20 cellular contexts compared by ENCODE assay signal in the genomic region with DNA sequence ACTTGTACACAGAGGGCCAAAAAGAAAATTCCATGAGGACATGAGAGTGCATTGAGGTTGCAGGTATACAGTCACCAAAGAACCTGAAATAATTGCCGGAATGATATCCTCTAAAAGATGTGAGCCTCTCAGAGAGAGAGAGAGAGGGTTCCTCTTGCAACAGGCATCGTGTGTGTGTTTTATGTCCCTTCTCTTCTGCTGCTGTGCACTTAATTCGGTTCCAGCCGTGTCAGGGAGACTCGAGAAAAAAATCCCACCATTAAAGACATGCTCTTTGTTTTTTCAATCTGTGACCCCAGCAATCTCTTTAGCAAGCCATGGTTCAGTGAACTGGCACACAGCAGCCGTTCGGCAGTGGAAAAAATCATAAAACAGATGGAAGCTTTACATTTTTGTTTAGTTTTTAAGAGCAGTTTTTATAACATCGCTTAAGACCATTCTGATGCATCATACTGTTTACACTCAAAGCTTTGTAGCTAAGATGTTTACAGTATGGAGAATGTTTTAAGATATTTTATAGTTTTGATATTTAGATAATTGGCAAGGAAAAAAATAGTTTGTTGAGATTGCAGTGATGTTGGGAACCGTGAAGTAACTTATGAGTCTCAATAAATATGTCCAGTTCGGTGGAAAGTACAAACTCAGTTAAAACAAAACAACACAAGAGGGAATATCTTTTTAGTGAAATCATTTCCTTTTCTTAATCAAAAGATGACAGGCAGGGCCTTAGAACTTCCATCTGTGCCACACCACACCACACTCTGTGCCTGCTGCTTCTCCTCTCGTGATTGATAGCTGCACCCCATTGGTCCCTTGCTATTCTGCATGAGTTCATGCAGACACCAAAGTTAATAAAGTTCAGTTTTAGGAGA. TPM values are rescaled to one million over a fixed set of nuclear protein-coding genes. Genes with fewer than 3 reads are reported as not detected.
A peak's percentile ranks its signal among the peaks of the same experiment; 100 is the strongest.
DNase-seq lines count a peak whose midpoint lies in the region; ATAC-seq and TF ChIP-seq lines count a peak whose summit lies in the region.
"Had no signal": no experiment of that assay in that cellular context is flagged by ENCODE, and none has a peak within 500 bp of the region (broad histone marks: within the 10 kb centered on the region; RNA-seq: fewer than 3 reads in every experiment).

No MANE protein-coding gene starts in this region.

- no peak overlapping the region for H3K9ac ChIP-seq in GM23248
- no peak overlapping the region for H3K9ac ChIP-seq in endodermal cell (ENCODE audit: extremely low read depth, low read length, poor library complexity, severe bottlenecking)

- H3F3A ChIP-seq in GM23248 (ENCODE audit: insufficient read depth): 0 out of 2 replicates have a peak, but pooled peaks cover 4% of the 10 kb centered on the region

- TF ChIP-seq CTCF in endodermal cell (conservative IDR thresholded peaks at IDR 0.05): no peak
- TF ChIP-seq CTCF in Peyer's patch (IDR thresholded peaks at IDR 0.05): no peak
- no peak for TF ChIP-seq CTCF in mucosa of descending colon (IDR thresholded peaks at IDR 0.05)

- no peak for TF ChIP-seq POLR2A in Peyer's patch (IDR thresholded peaks at IDR 0.05)

- no peaks in the 10 kb centered on the region for H3K9me3 ChIP-seq in GM23248 (ENCODE audit: low read depth)
- no peaks in the 10 kb centered on the region for H3K9me3 ChIP-seq in endodermal cell (ENCODE audit: control insufficient read depth, low read length)
- no peaks in the 10 kb centered on the region for H3K9me3 ChIP-seq in Peyer's patch
- H3K9me3 ChIP-seq in mucosa of descending colon: no peaks in the 10 kb centered on the region

- H3K27ac ChIP-seq in GM23248: no peak overlapping the region
- H3K27ac ChIP-seq in endodermal cell (ENCODE audit: low read depth, low read length): no peak overlapping the region
- H3K27ac ChIP-seq in Peyer's patch: peak overlapping the region in 1 of 4 donors; percentile 28

- H3K4me1 ChIP-seq in GM23248 (ENCODE audit: insufficient read depth): peaks cover 9% of the 10 kb centered on the region; the same call in 1 of the 2 replicates
- H3K4me1 ChIP-seq in endodermal cell (ENCODE audit: control insufficient read depth, insufficient read depth, low read length): no peaks in the 10 kb centered on the region
- no peaks in the 10 kb centered on the region for H3K4me1 ChIP-seq in Peyer's patch
- no peaks in the 10 kb centered on the region for H3K4me1 ChIP-seq in mucosa of descending colon (ENCODE audit: low read depth)

- no peaks in the 10 kb centered on the region for H4K20me1 ChIP-seq in GM23248 (ENCODE audit: insufficient read depth)

- intact Hi-C loops in posterior vena cava (cut with DNase I) (no loop called here), mucosa of descending colon (cut with DNase I, micrococcal nuclease) (no loop called here)
- intact Hi-C loops in activated naive CD4-positive, alpha-beta T cell treated with anti-CD3 and anti-CD28 coated beads for 36 hours (cut with micrococcal nuclease): no loop called here

- no peak overlapping the region for H3K27ac Mint-ChIP-seq in endodermal cell
- H3K27ac Mint-ChIP-seq in activated naive CD4-positive, alpha-beta T cell treated with anti-CD3 and anti-CD28 coated beads for 36 hours: no peak overlapping the region
- H3K27ac Mint-ChIP-seq: CD8-positive, alpha-beta T cell; stimulated activated naive CD8-positive, alpha-beta T cell treated with anti-CD3 and anti-CD28 coated beads, Interleukin-15, Interleukin-2, amounts not matched to agents 100 ng/mL and 50 ng/mL, for 24 hours; T-helper 1 cell treated with Interleukin-12 subunit alpha and Interleukin-12 subunit beta and Interleukin-4 antibody, amounts not matched to agents 30 μg/mL and 1 μg/mL, for 36 hours had no signal

- H3K4me3 ChIP-seq in GM23248: no peak overlapping the region
- H3K4me3 ChIP-seq in endodermal cell (ENCODE audit: low read length): no peak overlapping the region
- no peak overlapping the region for H3K4me3 ChIP-seq in Peyer's patch
- no peak overlapping the region for H3K4me3 ChIP-seq in mucosa of descending colon

- peak overlapping the region; percentile 14 for H3K4me2 ChIP-seq in GM23248 (ENCODE audit: unreplicated experiment)

- H2AFZ ChIP-seq in GM23248: 0 out of 2 replicates have a peak overlapping the region, but pooled peaks have one; percentile 13

- in situ Hi-C loops in GM23248 (cut with MboI): no loop called here

- no peak overlapping the region for H3K4me3 Mint-ChIP-seq in endodermal cell
- H3K4me3 Mint-ChIP-seq in activated naive CD4-positive, alpha-beta T cell treated with anti-CD3 and anti-CD28 coated beads for 36 hours: no peak overlapping the region
- H3K4me3 Mint-ChIP-seq: CD8-positive, alpha-beta T cell; stimulated activated naive CD8-positive, alpha-beta T cell treated with anti-CD3 and anti-CD28 coated beads, Interleukin-15, Interleukin-2, amounts not matched to agents 100 ng/mL and 50 ng/mL, for 24 hours; T-helper 1 cell treated with Interleukin-12 subunit alpha and Interleukin-12 subunit beta and Interleukin-4 antibody, amounts not matched to agents 30 μg/mL and 1 μg/mL, for 36 hours had no signal

- H3K4me1 Mint-ChIP-seq in endodermal cell: no peaks in the 10 kb centered on the region
- no peaks in the 10 kb centered on the region for H3K4me1 Mint-ChIP-seq in activated naive CD4-positive, alpha-beta T cell treated with anti-CD3 and anti-CD28 coated beads for 36 hours (ENCODE audit: low read depth)

- no peaks in the 10 kb centered on the region for H3K27me3 Mint-ChIP-seq in endodermal cell (ENCODE audit: insufficient read depth)
- H3K27me3 Mint-ChIP-seq in activated naive CD4-positive, alpha-beta T cell treated with anti-CD3 and anti-CD28 coated beads for 36 hours (ENCODE audit: low read depth): no peaks in the 10 kb centered on the region
- H3K27me3 Mint-ChIP-seq: stimulated activated naive CD8-positive, alpha-beta T cell treated with anti-CD3 and anti-CD28 coated beads, Interleukin-15, Interleukin-2, amounts not matched to agents 100 ng/mL and 50 ng/mL, for 24 hours had no signal

- CTCF ChIA-PET in activated naive CD4-positive, alpha-beta T cell treated with anti-CD3 and anti-CD28 coated beads for 36 hours (lab: Charles Lee): no interaction called here

- ATAC-seq in GM18873 (IDR thresholded peaks at IDR 0.05; ENCODE audit: low FRiP score, unreplicated experiment) (no peak), mucosa of descending colon (no peak)
- ATAC-seq: CD8-positive, alpha-beta T cell; esophagus mucosa; left ventricle myocardium superior; Right ventricle myocardium inferior had no signal

- WGBS in GM23248 (ENCODE audit: low coverage in 1 of 2, low lambda C conversion rate in 2 of 2, missing lambda C conversion rate in 2 of 2), 2 experiments: 13 to 18% methylated on average over 11 of the region's 11 CpGs
- WGBS in endodermal cell (ENCODE audit: insufficient coverage in 1 of 2, insufficient read length in 1 of 2), 2 experiments: 83 to 86% methylated on average over 10 to 11 of the region's 11 CpGs

- no peaks in the 10 kb centered on the region for H3K36me3 ChIP-seq in GM23248 (ENCODE audit: low read depth)
- no peaks in the 10 kb centered on the region for H3K36me3 ChIP-seq in endodermal cell (ENCODE audit: control insufficient read depth, insufficient read depth, low read length)
- no peaks in the 10 kb centered on the region for H3K36me3 ChIP-seq in Peyer's patch
- no peaks in the 10 kb centered on the region for H3K36me3 ChIP-seq in mucosa of descending colon (ENCODE audit: low read depth)

- no peaks in the 10 kb centered on the region for H3K79me2 ChIP-seq in GM23248 (ENCODE audit: insufficient read depth)

- no peaks in the 10 kb centered on the region for H3K9me3 Mint-ChIP-seq in endodermal cell
- H3K9me3 Mint-ChIP-seq in activated naive CD4-positive, alpha-beta T cell treated with anti-CD3 and anti-CD28 coated beads for 36 hours: no peaks in the 10 kb centered on the region
- H3K9me3 Mint-ChIP-seq: CD8-positive, alpha-beta T cell; stimulated activated naive CD8-positive, alpha-beta T cell treated with anti-CD3 and anti-CD28 coated beads, Interleukin-15, Interleukin-2, amounts not matched to agents 100 ng/mL and 50 ng/mL, for 24 hours; T-helper 1 cell treated with Interleukin-12 subunit alpha and Interleukin-12 subunit beta and Interleukin-4 antibody, amounts not matched to agents 30 μg/mL and 1 μg/mL, for 36 hours had no signal

- H3K27me3 ChIP-seq in GM23248 (replicated peaks; ENCODE audit: insufficient read depth): no peaks in the 10 kb centered on the region
- no peaks in the 10 kb centered on the region for H3K27me3 ChIP-seq in endodermal cell (ENCODE audit: control insufficient read depth, insufficient read depth, low read length, poor library complexity, severe bottlenecking)
- no peaks in the 10 kb centered on the region for H3K27me3 ChIP-seq in Peyer's patch

- H3K9me2 ChIP-seq in GM23248 (ENCODE audit: insufficient read depth): no peaks in the 10 kb centered on the region

- DNase-seq in AG08395 (ENCODE audit: low spot score): peak; percentile 42
- peak; percentile 4 for DNase-seq in GM23248
- DNase-seq in endodermal cell: peak; percentile 17
- peak; percentile 14 for DNase-seq in posterior vena cava (ENCODE audit: low spot score)
- no peak for DNase-seq in Peyer's patch
- no peak for DNase-seq in activated naive CD4-positive, alpha-beta T cell treated with anti-CD3 and anti-CD28 coated beads for 36 hours
- no peak for DNase-seq in mucosa of descending colon
- DNase-seq: activated CD4-positive, alpha-beta T cell treated with anti-CD3 and anti-CD28 coated beads, Interleukin-2, amount 50 U/mL, for 4 hours; activated gamma-delta T cell; amniotic stem cell; KBM-7; left ventricle myocardium superior; NCI-H2029 had no signal

- no peaks in the 10 kb centered on the region for H3K36me3 Mint-ChIP-seq in endodermal cell (ENCODE audit: low read depth)
- no peaks in the 10 kb centered on the region for H3K36me3 Mint-ChIP-seq in activated naive CD4-positive, alpha-beta T cell treated with anti-CD3 and anti-CD28 coated beads for 36 hours (ENCODE audit: low read depth)
- H3K36me3 Mint-ChIP-seq: CD8-positive, alpha-beta T cell had no signal

RNA-seq across cellular contexts. Expression of gene ZNF536, which starts 31.2 kb away (rescaled TPM):
- total RNA-seq in GM23248 (2014; rRNA removed; shearing (Covaris generic)): 0.13 and 0.43 TPM in 2 replicates
- polyA plus RNA-seq in GM23248 (2016; fragmentation: Nextera tagmentation; extraction: Ambion mirVana): 0.11 and 0.35 TPM in 2 replicates
- total RNA-seq in endodermal cell (not detected), posterior vena cava (1 to 10 TPM; 2.8 to 3.6 TPM), Peyer's patch (10 to 100 TPM in 1 of 4 donors, 1 to 10 TPM in 3; 1.3 to 12.4 (median 1.8) TPM), mucosa of descending colon (1 to 10 TPM; 1.3 to 7.3 (median 1.3) TPM)
- 5.0 TPM for polyA plus RNA-seq in endodermal cell (2013, experiment 1 of 2)
- polyA plus RNA-seq in endodermal cell (2013, experiment 2 of 2): 4.8 TPM
- not detected for total RNA-seq in activated naive CD4-positive, alpha-beta T cell treated with anti-CD3 and anti-CD28 coated beads for 36 hours
- total RNA-seq: CD8-positive, alpha-beta T cell; NCI-H460 had no signal

Comparison
In these comparisons a context has a peak if more than half of its experiments do, and no peak if none do; other contexts are left out.
1. DNase-seq: peak in AG08395 (single experiment), GM23248 (single experiment), endodermal cell (single experiment) and posterior vena cava (single experiment); none in Peyer's patch (0 of 3), activated naive CD4-positive, alpha-beta T cell treated with anti-CD3 and anti-CD28 coated beads for 36 hours (single experiment) and mucosa of descending colon (0 of 3).